8 cellular contexts compared by ENCODE assay signal in genomic region chr3:108662141-108662738, GRCh38.
DNase-seq lines count a peak whose midpoint lies in the region; ATAC-seq and TF ChIP-seq lines count a peak whose summit lies in the region.

No MANE protein-coding gene starts in this region.

- peak overlapping the region; percentile 64 for H2AFZ ChIP-seq in osteoblast (ENCODE audit: low read length)

- TF ChIP-seq CTCF in osteoblast (IDR thresholded peaks at IDR 0.05; ENCODE audit: extremely low read depth, low read depth, low read length), result peak; percentile 74

- no peaks in the 10 kb centered on the region for H3K4me1 ChIP-seq in osteoblast (ENCODE audit: insufficient read depth, low read length)

- H3K27ac Mint-ChIP-seq in activated CD8-positive, alpha-beta memory T cell treated with anti-CD3 and anti-CD28 coated beads, Interleukin-2, amount 10 ng/mL, durations not matched to agents 7 days and 5 days, result no peak overlapping the region

- H3K27ac ChIP-seq in osteoblast (ENCODE audit: low read depth, low read length), result no peak overlapping the region

- H3K9me3 ChIP-seq in osteoblast (ENCODE audit: low read depth, low read length), result no peaks in the 10 kb centered on the region

- H3K4me3 ChIP-seq in osteoblast (ENCODE audit: insufficient read depth, low read length), result peak overlapping the region; percentile 42

- H3K27me3 ChIP-seq in osteoblast (ENCODE audit: insufficient read depth, low read length), result no peaks in the 10 kb centered on the region

- H3K36me3 Mint-ChIP-seq in activated CD8-positive, alpha-beta memory T cell treated with anti-CD3 and anti-CD28 coated beads, Interleukin-2, amount 10 ng/mL, durations not matched to agents 7 days and 5 days, result peaks cover 19% of the 10 kb centered on the region

- ATAC-seq in GM19351 (IDR thresholded peaks at IDR 0.05; ENCODE audit: unreplicated experiment), result peak; percentile 92
- ATAC-seq in activated CD8-positive, alpha-beta memory T cell treated with anti-CD3 and anti-CD28 coated beads, Interleukin-2, amount 10 ng/mL, durations not matched to agents 7 days and 5 days, result peak; percentile 85

- peak overlapping the region; percentile 73 for H3K4me2 ChIP-seq in osteoblast (ENCODE audit: insufficient read depth, low read length)

- H3K36me3 ChIP-seq in osteoblast (ENCODE audit: insufficient read depth, low read length), result no peaks in the 10 kb centered on the region

- no peaks in the 10 kb centered on the region for H3K27me3 Mint-ChIP-seq in activated CD8-positive, alpha-beta memory T cell treated with anti-CD3 and anti-CD28 coated beads, Interleukin-2, amount 10 ng/mL, durations not matched to agents 7 days and 5 days

- H3K79me2 ChIP-seq in osteoblast (ENCODE audit: insufficient read depth, low read length), result no peaks in the 10 kb centered on the region

- no peak overlapping the region for H3K4me3 Mint-ChIP-seq in activated CD8-positive, alpha-beta memory T cell treated with anti-CD3 and anti-CD28 coated beads, Interleukin-2, amount 10 ng/mL, durations not matched to agents 7 days and 5 days

- DNase-seq in COR-L47 (lab: John Stamatoyannopoulos, UW), result peak; percentile 82
- peak; percentile 43 for DNase-seq in HS-5 (ENCODE audit: low read depth)
- DNase-seq in NCI-H82 treated with DMSO at 0.1 percent for 48 hours (lab: John Stamatoyannopoulos, UW; ENCODE audit: unreplicated experiment), result peak; percentile 56
- DNase-seq in activated CD8-positive, alpha-beta memory T cell treated with anti-CD3 and anti-CD28 coated beads, Interleukin-2, amount 10 ng/mL, durations not matched to agents 7 days and 5 days, result peak; percentile 56
- peak; percentile 93 for DNase-seq in fibroblast of peridontal ligament (ENCODE audit: extremely low read depth)
- DNase-seq in osteoblast (ENCODE audit: insufficient read length, low spot score, missing footprints), result peak; percentile 69
- DNase-seq in ecto neural progenitor cell (ENCODE audit: low spot score), result no peak

- H3K4me1 Mint-ChIP-seq in activated CD8-positive, alpha-beta memory T cell treated with anti-CD3 and anti-CD28 coated beads, Interleukin-2, amount 10 ng/mL, durations not matched to agents 7 days and 5 days, result peaks cover 17% of the 10 kb centered on the region

- H4K20me1 ChIP-seq in osteoblast (ENCODE audit: insufficient read depth, low read length), result no peaks in the 10 kb centered on the region

- no peaks in the 10 kb centered on the region for H3K9me3 Mint-ChIP-seq in activated CD8-positive, alpha-beta memory T cell treated with anti-CD3 and anti-CD28 coated beads, Interleukin-2, amount 10 ng/mL, durations not matched to agents 7 days and 5 days (ENCODE audit: low read depth)

- CTCF ChIA-PET in activated CD8-positive, alpha-beta memory T cell treated with anti-CD3 and anti-CD28 coated beads, Interleukin-2, amount 10 ng/mL, durations not matched to agents 7 days and 5 days (lab: Charles Lee), result interaction anchor here (0.6 to 9.3 kb wide), 10 partner anchors 10 to 254 kb away, joined by 3 to 154 read pairs (median 4); no protein-coding TSS in a partner anchor
